In the genomic region with DNA sequence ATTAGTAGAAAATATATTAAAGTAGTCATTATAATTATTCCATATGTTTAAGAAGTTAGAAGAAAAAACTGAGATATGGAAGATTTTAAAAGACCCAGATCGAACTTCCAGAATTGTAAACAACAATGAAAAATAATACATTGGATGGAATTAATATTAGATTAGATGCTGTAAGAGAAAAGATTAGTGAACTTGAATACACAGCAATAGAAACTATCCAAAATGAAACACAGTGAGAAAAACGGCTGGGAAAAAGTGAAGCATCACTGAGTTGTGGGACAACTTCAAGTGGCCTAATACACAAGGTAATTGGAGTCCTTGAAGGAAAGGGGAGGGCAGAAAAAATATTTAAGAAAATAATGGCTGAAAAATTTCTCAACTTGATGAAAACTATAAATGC, we compare ENCODE assay signal across 9 cellular contexts. TPM values are rescaled to one million over a fixed set of nuclear protein-coding genes. Genes with fewer than 3 reads are reported as not detected.
"Had no signal": no experiment of that assay in that cellular context is flagged by ENCODE, and none has a peak within 500 bp of the region (broad histone marks: within the 10 kb centered on the region; RNA-seq: fewer than 3 reads in every experiment).

No MANE protein-coding gene starts in this region.

- DNase-seq: H7, HCEC 1CT, KBM-7 had no signal

- H3K27ac Mint-ChIP-seq: GM23338 had no signal

- H2AFZ ChIP-seq: GM23338 had no signal

- H3K9me3 Mint-ChIP-seq: GM23338 had no signal

- FAIRE-seq: H1, HepG2 had no signal

- H3K4me3 ChIP-seq: GM23338 had no signal

- H3K27ac ChIP-seq: HL-60, KMS-11 had no signal

- H3K4me2 ChIP-seq: GM23338, KMS-11 had no signal

- H3K4me3 Mint-ChIP-seq: GM23338 had no signal

- H3K9ac ChIP-seq: KMS-11 had no signal

- H3K4me1 Mint-ChIP-seq: GM23338 had no signal

- ATAC-seq: GM23338 had no signal

RNA-seq across cellular contexts. Expression of gene TTBK1, which starts 4.2 kb away (rescaled TPM):
- total RNA-seq: H7 had no signal

RNA-seq across cellular contexts. Expression of gene SLC22A7, which starts 59.0 kb away (rescaled TPM):
- total RNA-seq: GM23338, H1, H7, HT1080 had no signal
- polyA plus RNA-seq: H1 had no signal
